In the genomic region with DNA sequence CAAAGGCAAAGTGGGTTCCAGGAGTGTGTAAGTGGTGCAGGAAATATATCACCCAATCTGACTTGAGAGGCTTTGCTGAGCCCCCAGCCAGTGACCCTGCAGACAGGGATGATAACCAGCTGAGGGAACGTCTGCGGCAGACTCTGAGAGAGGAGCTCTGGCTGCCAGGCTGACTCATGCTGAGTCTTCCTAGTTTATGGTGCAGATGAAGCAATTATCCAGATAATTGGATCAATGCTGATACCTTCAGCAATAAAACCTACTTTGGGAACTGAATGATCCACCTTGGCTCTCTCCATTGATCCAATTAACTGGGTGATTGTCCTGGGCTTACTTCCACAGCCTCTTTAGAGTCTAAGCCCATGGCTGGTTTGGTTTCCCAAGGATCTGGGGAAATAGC, we compare ENCODE assay signal across 20 cellular contexts. TPM values are rescaled to one million over a fixed set of nuclear protein-coding genes. Genes with fewer than 3 reads are reported as not detected.
DNase-seq lines count a peak whose midpoint lies in the region; ATAC-seq and TF ChIP-seq lines count a peak whose summit lies in the region.
"Had no signal": no experiment of that assay in that cellular context is flagged by ENCODE, and none has a peak within 500 bp of the region (broad histone marks: within the 10 kb centered on the region; RNA-seq: fewer than 3 reads in every experiment).

No MANE protein-coding gene starts in this region.

- H3K36me3 ChIP-seq in right lobe of liver, result peaks cover 0 to 58% (median 28%) of the 10 kb centered on the region in 4 donors
- H3K36me3 ChIP-seq: SJCRH30, upper lobe of right lung had no signal

- 15% methylated on average over 2 of the region's 2 CpGs for WGBS in right lobe of liver (ENCODE audit: insufficient coverage, low coverage, low lambda C conversion rate, missing lambda C conversion rate)

- intact Hi-C loops in right lobe of liver (cut with DNase I), result no loop called here

- H3K27ac Mint-ChIP-seq in activated naive CD4-positive, alpha-beta T cell treated with anti-CD3 and anti-CD28 coated beads, Interleukin-2, amount 50 U/mL, for 72 hours, result no peak overlapping the region
- H3K27ac Mint-ChIP-seq: B cell; stimulated activated effector memory CD8-positive, alpha-beta T cell treated with anti-CD3 and anti-CD28 coated beads, Interleukin-12 subunit alpha, Interleukin-12 subunit beta, amount 100 ng/mL, for 72 hours had no signal

- H3K4me1 ChIP-seq in right lobe of liver, result peaks cover 0 to 82% (median 25%) of the 10 kb centered on the region in 4 donors
- H3K4me1 ChIP-seq: SJCRH30, upper lobe of right lung had no signal

- no peaks in the 10 kb centered on the region for H3K9me3 Mint-ChIP-seq in activated naive CD4-positive, alpha-beta T cell treated with anti-CD3 and anti-CD28 coated beads, Interleukin-2, amount 50 U/mL, for 72 hours
- H3K9me3 Mint-ChIP-seq: stimulated activated effector memory CD8-positive, alpha-beta T cell treated with anti-CD3 and anti-CD28 coated beads, Interleukin-12 subunit alpha, Interleukin-12 subunit beta, amount 100 ng/mL, for 72 hours had no signal

- H3K27ac ChIP-seq in right lobe of liver, result peak overlapping the region in 2 of 3 donors; percentile 20 to 63
- no peak overlapping the region for H3K27ac ChIP-seq in coronary artery
- H3K27ac ChIP-seq: SJCRH30, upper lobe of right lung had no signal

- no peaks in the 10 kb centered on the region for H3K9me3 ChIP-seq in right lobe of liver
- H3K9me3 ChIP-seq: SJCRH30, upper lobe of right lung had no signal

- peak; percentile 11 for DNase-seq in Ammon's horn (ENCODE audit: low spot score)
- peak; percentile 45 for DNase-seq in M059J (ENCODE audit: low read depth)
- DNase-seq in choroid plexus epithelial cell (ENCODE audit: low read depth), result peak; percentile 19
- peak in 1 of 3 donors; percentile 36 for DNase-seq in right lobe of liver
- DNase-seq in activated effector memory CD4-positive, alpha-beta T cell treated with Interleukin-2 at 50 U/mL for 16 hours, result no peak
- DNase-seq in activated naive CD4-positive, alpha-beta T cell treated with anti-CD3 and anti-CD28 coated beads, Interleukin-2, amount 50 U/mL, for 72 hours (ENCODE audit: low spot score in 2 of 2), result no peak
- no peak for DNase-seq in coronary artery (ENCODE audit: low spot score)
- DNase-seq in NCI-H2107 (lab: John Stamatoyannopoulos, UW), result no peak
- DNase-seq: activated CD4-positive, alpha-beta T cell treated with anti-CD3 and anti-CD28 coated beads, Interleukin-2, amount 50 U/mL, for 48 hours; amygdala; dermis blood vessel endothelial cell; mammary epithelial cell; NCI-H345; SJCRH30; T-helper 9 cell; upper lobe of right lung had no signal

- no peak for TF ChIP-seq CTCF in choroid plexus epithelial cell (conservative IDR thresholded peaks at IDR 0.05; ENCODE audit: low read depth, low read length)
- no peak for TF ChIP-seq CTCF in right lobe of liver (IDR thresholded peaks at IDR 0.05)
- no peak for TF ChIP-seq CTCF in coronary artery (IDR thresholded peaks at IDR 0.05)

- no peaks in the 10 kb centered on the region for H3K27me3 ChIP-seq in right lobe of liver
- H3K27me3 ChIP-seq: SJCRH30, upper lobe of right lung had no signal

- H3K36me3 Mint-ChIP-seq in activated naive CD4-positive, alpha-beta T cell treated with anti-CD3 and anti-CD28 coated beads, Interleukin-2, amount 50 U/mL, for 72 hours, result no peaks in the 10 kb centered on the region
- H3K36me3 Mint-ChIP-seq: stimulated activated effector memory CD8-positive, alpha-beta T cell treated with anti-CD3 and anti-CD28 coated beads, Interleukin-12 subunit alpha, Interleukin-12 subunit beta, amount 100 ng/mL, for 72 hours had no signal

- no peak for TF ChIP-seq POLR2A in right lobe of liver (IDR thresholded peaks at IDR 0.05)

- no peak overlapping the region for H3K4me3 ChIP-seq in choroid plexus epithelial cell (ENCODE audit: low read depth, low read length)
- no peak overlapping the region for H3K4me3 ChIP-seq in right lobe of liver
- H3K4me3 ChIP-seq in coronary artery, result no peak overlapping the region
- H3K4me3 ChIP-seq: SJCRH30, upper lobe of right lung had no signal

- peak in 3 of 4 donors; percentile 20 to 44 (median 38) for ATAC-seq in right lobe of liver
- no peak for ATAC-seq in activated naive CD4-positive, alpha-beta T cell treated with anti-CD3 and anti-CD28 coated beads, Interleukin-2, amount 50 U/mL, for 72 hours
- ATAC-seq: esophagus mucosa; sciatic nerve; stimulated activated effector memory CD8-positive, alpha-beta T cell treated with anti-CD3 and anti-CD28 coated beads, Interleukin-12 subunit alpha, Interleukin-12 subunit beta, amount 100 ng/mL, for 72 hours; upper lobe of right lung had no signal

RNA-seq across cellular contexts. Expression of a gene that starts 7.3 kb away (rescaled TPM):
- total RNA-seq in M059J (2014; rRNA removed; shearing (Covaris generic)), result not detected in 2 replicates
- 100 to 1,000 TPM; 289 to 573 (median 400) TPM for total RNA-seq in right lobe of liver
- not detected for total RNA-seq in activated naive CD4-positive, alpha-beta T cell treated with anti-CD3 and anti-CD28 coated beads, Interleukin-2, amount 50 U/mL, for 72 hours
- total RNA-seq: B cell, dermis blood vessel endothelial cell, esophagus mucosa, mammary epithelial cell, sciatic nerve, SJCRH30, upper lobe of right lung had no signal

Comparison
In these comparisons a context has a peak if more than half of its experiments do, and no peak if none do; other contexts are left out.
1. DNase-seq: peak in Ammon's horn (single experiment), M059J (single experiment) and choroid plexus epithelial cell (single experiment); none in activated effector memory CD4-positive, alpha-beta T cell treated with Interleukin-2 at 50 U/mL for 16 hours (single experiment), activated naive CD4-positive, alpha-beta T cell treated with anti-CD3 and anti-CD28 coated beads, Interleukin-2, amount 50 U/mL, for 72 hours (0 of 2), coronary artery (single experiment) and NCI-H2107 (single experiment).
2. ATAC-seq: peak in right lobe of liver (3 of 4); none in activated naive CD4-positive, alpha-beta T cell treated with anti-CD3 and anti-CD28 coated beads, Interleukin-2, amount 50 U/mL, for 72 hours (0 of 2).
3. H3K27ac ChIP-seq: peak in right lobe of liver (2 of 3); none in coronary artery (0 of 2).
4. RNA of a gene that starts 7.3 kb away (total RNA-seq): 289 to 573 TPM in right lobe of liver; not detected in M059J and not detected in activated naive CD4-positive, alpha-beta T cell treated with anti-CD3 and anti-CD28 coated beads, Interleukin-2, amount 50 U/mL, for 72 hours; every median in the first group is over 100 times any median in the second.